ENCODE assay signal across 1 cellular context in genomic region chr3:33114622-33115023, GRCh38.
A peak's percentile ranks its signal among the peaks of the same experiment; 100 is the strongest.
TF ChIP-seq lines count a peak whose summit lies in the region.

No MANE protein-coding gene starts in this region.

TF ChIP-seq in K562, 482 proteins besides CTCF, POLR2A, EP300 and RAD21 (continued from another document and continues in another):
- no peak for TF ChIP-seq NKRF (IDR thresholded peaks at IDR 0.05; ENCODE audit: borderline replicate concordance)
- TF ChIP-seq PHB2 (IDR thresholded peaks at IDR 0.05; ENCODE audit: low read depth): no peak
- TF ChIP-seq SOX6 (IDR thresholded peaks at IDR 0.05): no peak
- TF ChIP-seq FOXP4 (CRISPR knock-in tag; IDR thresholded peaks at IDR 0.05; ENCODE audit: borderline replicate concordance): no peak
- no peak for TF ChIP-seq VEZF1 (CRISPR knock-in tag; IDR thresholded peaks at IDR 0.05)
- no peak for TF ChIP-seq MYBL2 (IDR thresholded peaks at IDR 0.05; ENCODE audit: low read depth)
- no peak for TF ChIP-seq MYBL2 (CRISPR knock-in tag; IDR thresholded peaks at IDR 0.05; ENCODE audit: borderline replicate concordance)
- TF ChIP-seq TOE1 (IDR thresholded peaks at IDR 0.05; ENCODE audit: borderline replicate concordance): no peak
- TF ChIP-seq TOE1 (CRISPR knock-in tag; IDR thresholded peaks at IDR 0.05; ENCODE audit: borderline replicate concordance, low read depth): no peak
- TF ChIP-seq SFPQ (IDR thresholded peaks at IDR 0.05; ENCODE audit: low read depth, low read length): no peak
- TF ChIP-seq CBX3 (IDR thresholded peaks at IDR 0.05; ENCODE audit: borderline replicate concordance in 1 of 2, low read length in 2 of 2): 0 out of 3 replicates have a peak, but pooled peaks of 1 of the 2 experiments have one; percentile 18
- no peak for TF ChIP-seq SMAD3 (CRISPR knock-in tag; conservative IDR thresholded peaks at IDR 0.05)
- TF ChIP-seq ZNF778 (CRISPR knock-in tag; IDR thresholded peaks at IDR 0.05): no peak
- TF ChIP-seq NFRKB (IDR thresholded peaks at IDR 0.05; ENCODE audit: low read depth): no peak
- 0 out of 2 replicates have a peak, but pooled peaks have one; percentile 22 for TF ChIP-seq FOXK1 (CRISPR knock-in tag; IDR thresholded peaks at IDR 0.05; ENCODE audit: borderline replicate concordance)
- no peak for TF ChIP-seq ZNF830 (CRISPR knock-in tag; IDR thresholded peaks at IDR 0.05)
- TF ChIP-seq SMAD2 (IDR thresholded peaks at IDR 0.05; ENCODE audit: low read depth, low read length): no peak
- no peak for TF ChIP-seq CCNT2 (IDR thresholded peaks at IDR 0.05; ENCODE audit: borderline replicate concordance, extremely low read depth, insufficient read length, low read depth, low read length)
- TF ChIP-seq, protein P1, sequence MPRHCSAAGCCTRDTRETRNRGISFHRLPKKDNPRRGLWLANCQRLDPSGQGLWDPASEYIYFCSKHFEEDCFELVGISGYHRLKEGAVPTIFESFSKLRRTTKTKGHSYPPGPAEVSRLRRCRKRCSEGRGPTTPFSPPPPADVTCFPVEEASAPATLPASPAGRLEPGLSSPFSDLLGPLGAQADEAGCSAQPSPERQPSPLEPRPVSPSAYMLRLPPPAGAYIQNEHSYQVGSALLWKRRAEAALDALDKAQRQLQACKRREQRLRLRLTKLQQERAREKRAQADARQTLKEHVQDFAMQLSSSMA (CRISPR knock-in tag; IDR thresholded peaks at IDR 0.05): 0 out of 2 replicates have a peak, but pooled peaks have one; percentile 16
- no peak for TF ChIP-seq FOXK2 (conservative IDR thresholded peaks at IDR 0.05 in 1 of 2, IDR thresholded peaks at IDR 0.05 in 1 of 2; ENCODE audit: low read depth in 2 of 2)
- no peak for TF ChIP-seq PTTG1 (tag; IDR thresholded peaks at IDR 0.05; ENCODE audit: low read depth)
- no peak for TF ChIP-seq MCM3 (IDR thresholded peaks at IDR 0.05)
- no peak for TF ChIP-seq HMG20A (CRISPR knock-in tag; conservative IDR thresholded peaks at IDR 0.05)
- TF ChIP-seq KDM1A (IDR thresholded peaks at IDR 0.05): no peak
- no peak for TF ChIP-seq TAL1 (IDR thresholded peaks at IDR 0.05)
- no peak for TF ChIP-seq ZNF232 (CRISPR knock-in tag; IDR thresholded peaks at IDR 0.05)
- no peak for TF ChIP-seq ZBTB40 (IDR thresholded peaks at IDR 0.05)
- TF ChIP-seq ZBTB40 (CRISPR knock-in tag; IDR thresholded peaks at IDR 0.05): no peak
